ENCODE assay signal across 17 cellular contexts in genomic region chr6:169320013-169320412, GRCh38.
DNase-seq lines count a peak whose midpoint lies in the region; TF ChIP-seq lines count a peak whose summit lies in the region.
"Had no signal": no experiment of that assay in that cellular context is flagged by ENCODE, and none has a peak within 500 bp of the region (broad histone marks: within the 10 kb centered on the region; RNA-seq: fewer than 3 reads in every experiment).

No MANE protein-coding gene starts in this region.

- POLR2A ChIA-PET in activated CD4-positive, alpha-beta memory T cell treated with anti-CD3 and anti-CD28 coated beads, Interleukin-2, amount 10 ng/mL, durations not matched to agents 7 days and 5 days (lab: Charles Lee): no interaction called here

- no peaks in the 10 kb centered on the region for H3K27me3 Mint-ChIP-seq in activated CD4-positive, alpha-beta memory T cell treated with anti-CD3 and anti-CD28 coated beads, Interleukin-2, amount 10 ng/mL, durations not matched to agents 7 days and 5 days

- H3K27ac ChIP-seq in skeletal muscle tissue (ENCODE audit: low read depth, low read length) (peak overlapping the region; percentile 48), uterus (peak overlapping the region in 1 of 2 donors; percentile 62)
- H3K27ac ChIP-seq: GM23248 had no signal

- H3K9me3 ChIP-seq in skeletal muscle tissue (ENCODE audit: control insufficient read depth in 3 of 3, low read length in 3 of 3) (no peaks in the 10 kb centered on the region), uterus (no peaks in the 10 kb centered on the region)

- no peaks in the 10 kb centered on the region for H3K36me3 ChIP-seq in skeletal muscle tissue (ENCODE audit: control insufficient read depth in 3 of 3, insufficient read depth in 3 of 3, low read length in 3 of 3)
- H3K36me3 ChIP-seq in uterus: no peaks in the 10 kb centered on the region

- H3K27me3 ChIP-seq in skeletal muscle tissue (ENCODE audit: control insufficient read depth in 3 of 3, insufficient read depth in 3 of 3, low read length in 3 of 3) (peaks cover 2 to 4% (median 4%) of the 10 kb centered on the region in 3 donors), uterus (no peaks in the 10 kb centered on the region)

- intact Hi-C loops in uterus (cut with DNase I; ENCODE audit: low total_unique reads): no loop called here

- H3K36me3 Mint-ChIP-seq in activated CD4-positive, alpha-beta memory T cell treated with anti-CD3 and anti-CD28 coated beads, Interleukin-2, amount 10 ng/mL, durations not matched to agents 7 days and 5 days (ENCODE audit: low read depth): no peaks in the 10 kb centered on the region

- CTCF ChIA-PET in activated CD4-positive, alpha-beta memory T cell treated with anti-CD3 and anti-CD28 coated beads, Interleukin-2, amount 10 ng/mL, durations not matched to agents 7 days and 5 days (lab: Charles Lee): interaction anchor here (1.3 kb wide), 1 partner anchor 16 kb away, joined by 4 read pairs; no protein-coding TSS in a partner anchor

- H3K4me3 ChIP-seq in AG09309 (ENCODE audit: control insufficient read depth, low read depth, low read length): peak overlapping the region; percentile 10; the same call in 1 of the 2 replicates
- no peak overlapping the region for H3K4me3 ChIP-seq in skeletal muscle tissue (ENCODE audit: low read length in 3 of 3)
- no peak overlapping the region for H3K4me3 ChIP-seq in uterus
- H3K4me3 ChIP-seq: GM23248 had no signal

- no peak for DNase-seq in AG09309 (ENCODE audit: low read depth)
- DNase-seq in M059J (ENCODE audit: low read depth): peak; percentile 76
- DNase-seq in fibroblast of peridontal ligament (ENCODE audit: extremely low read depth): peak; percentile 68
- DNase-seq in activated CD4-positive, alpha-beta memory T cell treated with anti-CD3 and anti-CD28 coated beads, Interleukin-2, amount 10 ng/mL, durations not matched to agents 7 days and 5 days: no peak
- DNase-seq in uterus: no peak
- no peak for DNase-seq in dermis blood vessel endothelial cell
- no peak for DNase-seq in stimulated activated CD4-positive, alpha-beta T cell treated with anti-CD3 and anti-CD28 coated beads, Interleukin-4, amount 100 ng/mL, for 4 hours
- DNase-seq: Calu3; CD4-positive, alpha-beta T cell; GDM1; GM23248; NCI-H1048; NCI-H1694; NCI-H2171 treated with DMSO at 0.1 percent for 48 hours; SIG-M5 had no signal

- H3K4me3 Mint-ChIP-seq in activated CD4-positive, alpha-beta memory T cell treated with anti-CD3 and anti-CD28 coated beads, Interleukin-2, amount 10 ng/mL, durations not matched to agents 7 days and 5 days: no peak overlapping the region
- H3K4me3 Mint-ChIP-seq: B cell; CD4-positive, alpha-beta T cell had no signal

- H3K27ac Mint-ChIP-seq in activated CD4-positive, alpha-beta memory T cell treated with anti-CD3 and anti-CD28 coated beads, Interleukin-2, amount 10 ng/mL, durations not matched to agents 7 days and 5 days: no peak overlapping the region
- H3K27ac Mint-ChIP-seq: B cell; CD4-positive, alpha-beta T cell had no signal

- H3K4me1 Mint-ChIP-seq in activated CD4-positive, alpha-beta memory T cell treated with anti-CD3 and anti-CD28 coated beads, Interleukin-2, amount 10 ng/mL, durations not matched to agents 7 days and 5 days: no peaks in the 10 kb centered on the region
- H3K4me1 Mint-ChIP-seq: B cell had no signal

- H3K9me3 Mint-ChIP-seq in activated CD4-positive, alpha-beta memory T cell treated with anti-CD3 and anti-CD28 coated beads, Interleukin-2, amount 10 ng/mL, durations not matched to agents 7 days and 5 days: no peaks in the 10 kb centered on the region
- H3K9me3 Mint-ChIP-seq: CD4-positive, alpha-beta T cell had no signal

- TF ChIP-seq CTCF in AG09309 (IDR thresholded peaks at IDR 0.05; ENCODE audit: control insufficient read depth, insufficient read depth, low read depth, low read length, missing control alignments) (no peak), uterus (IDR thresholded peaks at IDR 0.05) (no peak)

- H3K4me1 ChIP-seq in skeletal muscle tissue (ENCODE audit: control insufficient read depth in 3 of 3, insufficient read depth in 3 of 3, low read length in 3 of 3) (peaks cover 0 to 2% (median 0%) of the 10 kb centered on the region in 3 donors), uterus (no peaks in the 10 kb centered on the region)

- H3K9ac ChIP-seq in skeletal muscle tissue (ENCODE audit: low read depth in 1 of 3, low read length in 3 of 3): no peak overlapping the region
- H3K9ac ChIP-seq: GM23248 had no signal

- no peak for TF ChIP-seq POLR2A in uterus (IDR thresholded peaks at IDR 0.05)

Comparison
In these comparisons a context has a peak if more than half of its experiments do, and no peak if none do; other contexts are left out.
1. DNase-seq: peak in M059J (single experiment) and fibroblast of peridontal ligament (single experiment); none in AG09309 (single experiment), activated CD4-positive, alpha-beta memory T cell treated with anti-CD3 and anti-CD28 coated beads, Interleukin-2, amount 10 ng/mL, durations not matched to agents 7 days and 5 days (single experiment), uterus (0 of 2), dermis blood vessel endothelial cell (single experiment) and stimulated activated CD4-positive, alpha-beta T cell treated with anti-CD3 and anti-CD28 coated beads, Interleukin-4, amount 100 ng/mL, for 4 hours (0 of 2).